In the genomic region with DNA sequence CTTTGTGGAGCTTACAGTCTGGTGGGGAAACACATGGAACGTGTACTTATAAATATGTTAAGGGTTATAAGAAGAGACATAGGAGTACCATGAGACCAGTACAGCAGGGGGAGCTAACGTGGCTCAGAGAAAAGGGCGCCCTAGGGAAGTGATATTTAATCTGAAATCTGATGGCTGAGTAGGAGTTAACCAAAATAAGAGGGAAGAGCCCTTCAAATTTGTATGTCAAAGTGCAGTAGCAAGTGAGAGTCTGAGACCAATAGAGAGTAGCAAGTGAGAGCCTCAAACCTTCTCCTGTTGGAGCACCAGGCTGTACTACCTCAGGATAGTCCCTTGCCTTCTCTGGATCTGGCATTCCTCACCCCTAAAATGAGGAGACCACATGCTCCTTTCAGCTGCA, we compare ENCODE assay signal across 8 cellular contexts. TPM values are rescaled to one million over a fixed set of nuclear protein-coding genes. Genes with fewer than 3 reads are reported as not detected.
DNase-seq lines count a peak whose midpoint lies in the region; ATAC-seq and TF ChIP-seq lines count a peak whose summit lies in the region.

No MANE protein-coding gene starts in this region.

- no peak for DNase-seq in activated T-cell treated with anti-CD3 and anti-CD28 coated beads, Interleukin-2, amount 50 U/mL, for 24 hours
- DNase-seq in activated T-cell treated with anti-CD3 and anti-CD28 coated beads for 4 hours = no peak
- DNase-seq in foreskin melanocyte = peak; percentile 48
- DNase-seq in tibial nerve (ENCODE audit: low spot score in 2 of 2) = no peak
- no peak for DNase-seq in activated CD8-positive, alpha-beta memory T cell treated with anti-CD3 and anti-CD28 coated beads, Interleukin-2, amount 50 U/mL, for 48 hours

- peak overlapping the region in 3 of 4 donors; percentile 6 to 37 (median 28) for H3K27ac ChIP-seq in tibial nerve

- TF ChIP-seq POLR2A in Raji (IDR thresholded peaks at IDR 0.05; ENCODE audit: insufficient read depth, low read depth, low read length) (0 out of 2 replicates have a peak, but pooled peaks have one; percentile 38), tibial nerve (IDR thresholded peaks at IDR 0.05) (no peak)

- no peak overlapping the region for H3K4me3 Mint-ChIP-seq in activated T-cell treated with anti-CD3 and anti-CD28 coated beads, Interleukin-2, amount 50 U/mL, for 24 hours

- H3K4me1 ChIP-seq in tibial nerve = peaks cover 0 to 64% (median 13%) of the 10 kb centered on the region in 4 donors

- peak overlapping the region; percentile 56 for H3K27ac Mint-ChIP-seq in activated T-cell treated with anti-CD3 and anti-CD28 coated beads, Interleukin-2, amount 50 U/mL, for 24 hours

- TF ChIP-seq EP300 in tibial nerve (IDR thresholded peaks at IDR 0.05) = no peak

- no peaks in the 10 kb centered on the region for H3K9me3 Mint-ChIP-seq in activated T-cell treated with anti-CD3 and anti-CD28 coated beads, Interleukin-2, amount 50 U/mL, for 24 hours

- no peak overlapping the region for H3K4me3 ChIP-seq in tibial nerve

- WGBS in tibial nerve, 2 donors = 51 to 64% methylated on average over 3 of the region's 3 CpGs

- H3K36me3 Mint-ChIP-seq in activated T-cell treated with anti-CD3 and anti-CD28 coated beads, Interleukin-2, amount 50 U/mL, for 24 hours (ENCODE audit: low read depth) = no peaks in the 10 kb centered on the region

- H3K4me1 Mint-ChIP-seq in activated T-cell treated with anti-CD3 and anti-CD28 coated beads, Interleukin-2, amount 50 U/mL, for 24 hours (ENCODE audit: low read depth) = peaks cover 19% of the 10 kb centered on the region

- H3K27me3 Mint-ChIP-seq in activated T-cell treated with anti-CD3 and anti-CD28 coated beads, Interleukin-2, amount 50 U/mL, for 24 hours = no peaks in the 10 kb centered on the region

- no peaks in the 10 kb centered on the region for H3K9me3 ChIP-seq in tibial nerve

- no peak for TF ChIP-seq CTCF in tibial nerve (IDR thresholded peaks at IDR 0.05)

- ATAC-seq in GM19351 (IDR thresholded peaks at IDR 0.05; ENCODE audit: unreplicated experiment) (no peak), HG02678 (IDR thresholded peaks at IDR 0.05; ENCODE audit: unreplicated experiment) (no peak)

- H3K27me3 ChIP-seq in tibial nerve = no peaks in the 10 kb centered on the region

- H3K36me3 ChIP-seq in tibial nerve = no peaks in the 10 kb centered on the region

RNA-seq across cellular contexts. Expression of a gene that starts 6.1 kb away (rescaled TPM):
- 100 to 1,000 TPM in 2 of 4 donors, 10 to 100 TPM in 2; 78.2 to 108 (median 91.5) TPM for total RNA-seq in tibial nerve

RNA-seq across cellular contexts. Expression of a gene that starts 54.4 kb away (rescaled TPM):
- total RNA-seq in tibial nerve = 10 to 100 TPM; 59.7 to 97.5 (median 86.7) TPM
